22 cellular contexts compared by ENCODE assay signal in the genomic region with DNA sequence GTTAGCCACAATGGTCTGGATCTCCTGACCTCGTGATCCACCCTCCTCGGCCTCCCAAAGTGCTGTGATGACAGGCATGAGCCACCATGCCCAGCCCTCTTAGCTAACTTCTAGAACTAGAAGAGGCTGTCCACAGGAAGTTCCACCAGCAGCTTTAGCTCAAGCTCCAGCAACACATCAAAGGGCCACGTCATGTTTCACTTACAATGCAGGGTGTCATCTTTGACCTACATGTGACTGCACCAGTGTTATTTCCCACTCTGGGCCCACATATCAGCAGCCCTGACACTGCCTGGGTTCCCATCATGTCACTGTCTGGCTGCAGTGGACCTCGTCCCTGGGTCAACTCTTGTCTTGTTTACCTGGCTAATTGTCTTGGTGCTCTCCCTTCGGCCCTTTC.
DNase-seq lines count a peak whose midpoint lies in the region; ATAC-seq and TF ChIP-seq lines count a peak whose summit lies in the region.
"Had no signal": no experiment of that assay in that cellular context is flagged by ENCODE, and none has a peak within 500 bp of the region (broad histone marks: within the 10 kb centered on the region; RNA-seq: fewer than 3 reads in every experiment).

No MANE protein-coding gene starts in this region.

- BruUV-seq in IMR-90 (replicated peaks; lab: Mats Ljungman, UMichigan) (no TSS peak), OCI-LY7 (replicated peaks; lab: Mats Ljungman, UMichigan) (no TSS peak)

- H4K8ac ChIP-seq in IMR-90 (ENCODE audit: low read depth in 2 of 2, low read length in 2 of 2) (no peak overlapping the region), trophoblast cell (ENCODE audit: low read depth, low read length) (no peak overlapping the region)

- H2AK9ac ChIP-seq in IMR-90 (replicated peaks; ENCODE audit: low read depth, low read length, poor library complexity): no peak overlapping the region

- H3K9ac ChIP-seq in IMR-90 (ENCODE audit: low read depth, low read length) (no peak overlapping the region), trophoblast cell (ENCODE audit: low read length) (no peak overlapping the region)
- H3K9ac ChIP-seq: BLaER1 treated with 17β-estradiol and CSF1 and Interleukin-3, amounts not matched to agents 10 nM and 100 nM had no signal

- TF ChIP-seq POLR2A in IMR-90 (IDR thresholded peaks at IDR 0.05; ENCODE audit: low read depth, low read length): no peak

- TF ChIP-seq RAD21 in IMR-90 (IDR thresholded peaks at IDR 0.05; ENCODE audit: low read length): no peak

- dilution Hi-C loops in IMR-90 (cut with HindIII; ENCODE audit: low sequenced_read_pairs, unreplicated experiment): no loop called here

- POLR2A ChIA-PET in IMR-90 (lab: Charles Lee; ENCODE audit: unreplicated experiment) (no interaction called here), OCI-LY7 (lab: Charles Lee) (interaction anchor here (0.7 kb wide), 1 partner anchor 10 kb away, joined by 3 read pairs; no protein-coding TSS in a partner anchor)

- H3K4ac ChIP-seq in IMR-90 (ENCODE audit: low read depth, low read length) (no peak overlapping the region), trophoblast cell (ENCODE audit: low read depth, low read length) (no peak overlapping the region)

- no peak overlapping the region for H2BK15ac ChIP-seq in IMR-90 (ENCODE audit: low read depth, low read length)

- no peaks in the 10 kb centered on the region for H3K36me3 ChIP-seq in IMR-90 (ENCODE audit: control insufficient read depth, insufficient read depth, low read length)
- H3K36me3 ChIP-seq in trophoblast cell (ENCODE audit: control insufficient read depth in 1 of 2, insufficient read depth in 2 of 2, low read length in 2 of 2): no peaks in the 10 kb centered on the region
- no peaks in the 10 kb centered on the region for H3K36me3 ChIP-seq in OCI-LY7 (ENCODE audit: insufficient read depth, low read length)
- H3K36me3 ChIP-seq: BE2C; BLaER1 treated with 17β-estradiol and CSF1 and Interleukin-3, amounts not matched to agents 10 nM and 100 nM; HAP-1 had no signal

- H4K91ac ChIP-seq in IMR-90 (ENCODE audit: insufficient read depth, low read depth, low read length) (no peak overlapping the region), trophoblast cell (ENCODE audit: low read depth, low read length) (no peak overlapping the region)

- H3K56ac ChIP-seq in IMR-90 (ENCODE audit: extremely low read depth, insufficient read depth, low read length): no peak overlapping the region

- H3K4me1 ChIP-seq in IMR-90 (ENCODE audit: control insufficient read depth, insufficient read depth, low read length) (no peaks in the 10 kb centered on the region), trophoblast cell (ENCODE audit: control insufficient read depth in 1 of 2, insufficient read depth in 2 of 2, low read length in 2 of 2) (no peaks in the 10 kb centered on the region), OCI-LY7 (ENCODE audit: insufficient read depth, low read length, poor library complexity, severe bottlenecking) (no peaks in the 10 kb centered on the region)
- H3K4me1 ChIP-seq: BE2C; BLaER1 treated with 17β-estradiol and CSF1 and Interleukin-3, amounts not matched to agents 10 nM and 100 nM; HAP-1 had no signal

- no peak overlapping the region for H3K14ac ChIP-seq in IMR-90 (replicated peaks; ENCODE audit: low read depth, low read length)
- no peak overlapping the region for H3K14ac ChIP-seq in trophoblast cell (ENCODE audit: low read length)

- H2BK5ac ChIP-seq in IMR-90 (ENCODE audit: low read depth, low read length, poor library complexity, severe bottlenecking) (no peak overlapping the region), trophoblast cell (ENCODE audit: low read depth, low read length, poor library complexity) (no peak overlapping the region)

- H3K4me3 ChIP-seq in GM12865 (ENCODE audit: low read depth, low read length) (no peak overlapping the region), IMR-90 (ENCODE audit: insufficient read depth, low read depth, low read length) (no peak overlapping the region), trophoblast cell (ENCODE audit: low read depth, low read length) (no peak overlapping the region), OCI-LY7 (ENCODE audit: low read depth, low read length, poor library complexity, severe bottlenecking) (no peak overlapping the region)
- H3K4me3 ChIP-seq: A549; BLaER1 treated with 17β-estradiol and CSF1 and Interleukin-3, amounts not matched to agents 10 nM and 100 nM; GM23338; HAP-1 had no signal

- TF ChIP-seq CTCF in GM12865 (IDR thresholded peaks at IDR 0.05; ENCODE audit: insufficient read depth, low read depth, low read length, missing control alignments) (no peak), IMR-90 (conservative IDR thresholded peaks at IDR 0.05; ENCODE audit: low read depth, low read length) (no peak), OCI-LY7 (conservative IDR thresholded peaks at IDR 0.05; ENCODE audit: low read length) (no peak)

- H2BK120ac ChIP-seq in IMR-90 (ENCODE audit: low read depth, low read length) (no peak overlapping the region), trophoblast cell (ENCODE audit: insufficient read depth, low read length, poor library complexity) (no peak overlapping the region)

- no peak overlapping the region for H2BK20ac ChIP-seq in IMR-90 (ENCODE audit: low read depth, low read length)

- 50% methylated on average over 1 of the region's 5 CpGs; no CpG with 5 or more reads in 1 of the 2 experiments for WGBS in IMR-90 (ENCODE audit: extremely low coverage in 2 of 2, insufficient read length in 1 of 2), 2 experiments
- no CpG with 5 or more reads among the region's 5 CpGs for WGBS in trophoblast cell (ENCODE audit: extremely low coverage, insufficient coverage, insufficient read length)

- no peak overlapping the region for H3K23ac ChIP-seq in IMR-90 (ENCODE audit: low read depth, low read length)
- no peak overlapping the region for H3K23ac ChIP-seq in trophoblast cell (ENCODE audit: low read length)

- H2AFZ ChIP-seq in IMR-90 (replicated peaks; ENCODE audit: low read length, poor library complexity) (peak overlapping the region; percentile 21), trophoblast cell (ENCODE audit: insufficient read depth, low read length, poor library complexity) (no peak overlapping the region), OCI-LY7 (ENCODE audit: low read length) (no peak overlapping the region)
- H2AFZ ChIP-seq: GM23338 had no signal

- CTCF ChIA-PET in IMR-90 (lab: Yijun Ruan, JAX): no interaction called here
- CTCF ChIA-PET in OCI-LY7 (lab: Charles Lee; ENCODE audit: unreplicated experiment): no interaction called here

- H3K9me2 ChIP-seq in OCI-LY7 (ENCODE audit: insufficient read depth, low read length): no peaks in the 10 kb centered on the region

- H3K79me1 ChIP-seq in IMR-90 (ENCODE audit: low read depth in 1 of 2, low read length in 2 of 2) (no peaks in the 10 kb centered on the region), trophoblast cell (ENCODE audit: low read length) (no peaks in the 10 kb centered on the region)

- ATAC-seq in IMR-90 (ENCODE audit: low read depth) (no peak), HG03108 (IDR thresholded peaks at IDR 0.05; ENCODE audit: unreplicated experiment) (no peak)
- ATAC-seq: A549, GM23338 had no signal

- H2BK12ac ChIP-seq in trophoblast cell (ENCODE audit: low read length): no peak overlapping the region

- in situ Hi-C loops in IMR-90 (cut with MboI; ENCODE audit: low sequenced_read_pairs): no loop called here

- H3K27ac ChIP-seq in IMR-90 (ENCODE audit: insufficient read depth, low read length) (no peak overlapping the region), cingulate gyrus (ENCODE audit: low read depth, low read length) (peak overlapping the region; percentile 60), trophoblast cell (ENCODE audit: low read depth, low read length) (no peak overlapping the region), OCI-LY7 (ENCODE audit: low read depth, low read length, poor library complexity, severe bottlenecking) (no peak overlapping the region)
- H3K27ac ChIP-seq: A549; BLaER1 treated with 17β-estradiol and CSF1 and Interleukin-3, amounts not matched to agents 10 nM and 100 nM had no signal

- H3K27me3 ChIP-seq in IMR-90 (ENCODE audit: control insufficient read depth, insufficient read depth, low read length): no peaks in the 10 kb centered on the region
- H3K27me3 ChIP-seq in trophoblast cell (ENCODE audit: insufficient read depth, low read length): no peaks in the 10 kb centered on the region
- H3K27me3 ChIP-seq: BE2C; BLaER1 treated with 17β-estradiol and CSF1 and Interleukin-3, amounts not matched to agents 10 nM and 100 nM had no signal

- H3K4me2 ChIP-seq in IMR-90 (ENCODE audit: low read depth, low read length) (no peak overlapping the region), trophoblast cell (ENCODE audit: low read length) (no peak overlapping the region), OCI-LY7 (ENCODE audit: low read length) (no peak overlapping the region)
- H3K4me2 ChIP-seq: A549; BLaER1 treated with 17β-estradiol and CSF1 and Interleukin-3, amounts not matched to agents 10 nM and 100 nM; GM23338 had no signal

- intact Hi-C loops in IMR-90 (cut with micrococcal nuclease) (no loop called here), OCI-LY7 (cut with micrococcal nuclease; ENCODE audit: unreplicated experiment) (no loop called here)

- H4K20me1 ChIP-seq in IMR-90 (ENCODE audit: insufficient read depth, low read length) (no peaks in the 10 kb centered on the region), OCI-LY7 (ENCODE audit: insufficient read depth, low read length) (no peaks in the 10 kb centered on the region)
- H4K20me1 ChIP-seq: BLaER1 treated with 17β-estradiol and CSF1 and Interleukin-3, amounts not matched to agents 10 nM and 100 nM had no signal

- H3K9me3 ChIP-seq in IMR-90 (ENCODE audit: control insufficient read depth, insufficient read depth, low read length): peaks cover 2% of the 10 kb centered on the region; the same call in 1 of the 2 replicates
- H3K9me3 ChIP-seq in trophoblast cell (ENCODE audit: insufficient read depth, low read depth, low read length): no peaks in the 10 kb centered on the region
- H3K9me3 ChIP-seq in OCI-LY7 (ENCODE audit: low read length): no peaks in the 10 kb centered on the region
- H3K9me3 ChIP-seq: A549; BE2C; BLaER1 treated with 17β-estradiol and CSF1 and Interleukin-3, amounts not matched to agents 10 nM and 100 nM; HAP-1 had no signal

- no peaks in the 10 kb centered on the region for H3K79me2 ChIP-seq in trophoblast cell (ENCODE audit: control insufficient read depth, insufficient read depth, low read length, poor library complexity)
- no peaks in the 10 kb centered on the region for H3K79me2 ChIP-seq in OCI-LY7 (ENCODE audit: insufficient read depth, low read depth, low read length)

- no peaks in the 10 kb centered on the region for H3K9me1 ChIP-seq in IMR-90 (ENCODE audit: insufficient read depth, low read length)

- DNase-seq in GM12865 (ENCODE audit: low read depth) (peak; percentile 6), IMR-90 (no peak), trophoblast cell (peak; percentile 71 to 88), OCI-LY7 (ENCODE audit: low spot score) (no peak)
- DNase-seq in activated CD4-positive, alpha-beta T cell treated with anti-CD3 and anti-CD28 coated beads for 4 hours: no peak
- DNase-seq: 8988T; ACHN; AML-193; BE2C; CD4-positive, alpha-beta T cell; CD8-positive, alpha-beta memory T cell; DMS 273 treated with DMSO at 0.1 percent for 48 hours; DMS79; EL; GDM1; HFFc6 had no signal

- no peak overlapping the region for H4K12ac ChIP-seq in trophoblast cell (ENCODE audit: low read depth, low read length)

- H4K5ac ChIP-seq in IMR-90 (ENCODE audit: low read depth, low read length): no peak overlapping the region

- H2AK5ac ChIP-seq in IMR-90 (ENCODE audit: low read depth, low read length) (no peak overlapping the region), trophoblast cell (ENCODE audit: low read length) (no peak overlapping the region)

- H3K18ac ChIP-seq in IMR-90 (ENCODE audit: low read depth, low read length) (no peak overlapping the region), trophoblast cell (ENCODE audit: low read length) (no peak overlapping the region)

Comparison
In these comparisons a context has a peak if more than half of its experiments do, and no peak if none do; other contexts are left out.
1. DNase-seq: peak in GM12865 (single experiment) and trophoblast cell (2 of 2); none in IMR-90 (single experiment), activated CD4-positive, alpha-beta T cell treated with anti-CD3 and anti-CD28 coated beads for 4 hours (0 of 2) and OCI-LY7 (single experiment).